Comparison of ENCODE assay signal across 8 cellular contexts in the genomic region with DNA sequence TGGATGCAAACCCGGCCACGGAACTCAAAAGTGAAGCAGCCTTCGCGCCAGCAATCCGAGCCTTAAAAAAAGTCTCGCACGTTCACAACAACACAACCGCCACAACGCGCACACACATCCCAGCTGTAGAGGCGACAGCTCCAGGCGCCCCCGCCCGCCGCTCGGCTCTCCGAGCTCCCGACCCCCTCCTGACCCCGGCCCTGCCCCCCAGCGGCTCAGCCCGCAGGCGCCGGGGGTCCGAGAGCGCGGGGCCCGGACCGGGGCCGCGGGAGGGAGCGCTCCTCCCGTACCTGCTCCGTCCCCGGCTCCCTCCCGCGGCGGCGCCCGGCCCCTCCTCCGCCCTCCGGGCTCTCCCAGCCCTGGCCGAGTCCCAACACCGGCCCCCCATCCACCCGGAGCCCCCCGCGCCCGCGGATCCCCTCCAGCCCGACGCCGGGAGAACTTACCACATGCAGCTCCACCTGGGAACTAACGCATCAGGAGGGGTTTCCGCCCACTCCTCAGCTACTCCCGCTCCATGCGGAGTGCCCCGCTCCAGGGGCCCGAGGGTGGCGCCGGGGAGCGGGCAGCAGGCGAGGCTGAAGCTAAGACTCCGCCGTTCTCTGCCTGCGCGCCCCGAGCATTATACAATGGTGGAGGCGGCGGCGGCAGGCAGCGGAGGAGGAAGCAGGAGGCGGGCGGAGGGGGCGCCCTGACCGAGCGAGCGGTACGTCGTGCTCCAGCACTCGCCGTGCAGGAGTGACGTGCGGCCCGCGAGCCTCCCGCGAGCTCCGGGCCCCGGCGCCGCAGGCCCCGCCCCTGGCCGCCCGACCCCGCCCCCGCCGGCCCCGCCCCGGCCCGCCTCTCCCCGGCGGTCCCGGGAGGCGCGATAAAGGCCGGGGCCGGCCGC. TPM values are rescaled to one million over a fixed set of nuclear protein-coding genes. Genes with fewer than 3 reads are reported as not detected.
A peak's percentile ranks its signal among the peaks of the same experiment; 100 is the strongest.
DNase-seq lines count a peak whose midpoint lies in the region; ATAC-seq, FAIRE-seq and TF ChIP-seq lines count a peak whose summit lies in the region.

A gene with protein sequence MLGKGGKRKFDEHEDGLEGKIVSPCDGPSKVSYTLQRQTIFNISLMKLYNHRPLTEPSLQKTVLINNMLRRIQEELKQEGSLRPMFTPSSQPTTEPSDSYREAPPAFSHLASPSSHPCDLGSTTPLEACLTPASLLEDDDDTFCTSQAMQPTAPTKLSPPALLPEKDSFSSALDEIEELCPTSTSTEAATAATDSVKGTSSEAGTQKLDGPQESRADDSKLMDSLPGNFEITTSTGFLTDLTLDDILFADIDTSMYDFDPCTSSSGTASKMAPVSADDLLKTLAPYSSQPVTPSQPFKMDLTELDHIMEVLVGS (minus strand): TSS at position 740 of the 889 bp plus-strand sequence. CDS start 17,042 bp downstream, outside the sequence.

- peak within 1 kb of the TSS; percentile 91 for H3K27ac Mint-ChIP-seq in activated CD4-positive, alpha-beta T cell treated with anti-CD3 and anti-CD28 coated beads, Interleukin-2, amount 10 ng/mL, durations not matched to agents 7 days and 5 days
- peak within 1 kb of the TSS; percentile 95 for H3K27ac Mint-ChIP-seq in dendritic cell treated with granulocyte-macrophage colony-stimulating factor and Interleukin-4, amounts not matched to agents 40 ng/mL and 50 ng/mL, for 4 days

- CTCF ChIA-PET in activated CD4-positive, alpha-beta T cell treated with anti-CD3 and anti-CD28 coated beads, Interleukin-2, amount 10 ng/mL, durations not matched to agents 7 days and 5 days (lab: Charles Lee), result interaction anchor here (0.8 to 6.7 kb wide), 30 partner anchors 9 to 323 kb away, joined by 3 to 45 read pairs (median 5); a partner anchor contains a TSS

- no peaks in the 10 kb centered on the region for H3K36me3 Mint-ChIP-seq in activated CD4-positive, alpha-beta T cell treated with anti-CD3 and anti-CD28 coated beads, Interleukin-2, amount 10 ng/mL, durations not matched to agents 7 days and 5 days (ENCODE audit: low read depth)
- H3K36me3 Mint-ChIP-seq in dendritic cell treated with granulocyte-macrophage colony-stimulating factor and Interleukin-4, amounts not matched to agents 40 ng/mL and 50 ng/mL, for 4 days (ENCODE audit: low read depth), result peaks cover 21% of the 10 kb centered on the region

- no peak for FAIRE-seq in GM19239 (lab: Jason Lieb, UNC)

- H3K9me3 ChIP-seq in right lobe of liver, result no peaks in the 10 kb centered on the region

- 2% methylated on average over 23 of the region's 107 CpGs for WGBS in right lobe of liver (ENCODE audit: insufficient coverage, low coverage, low lambda C conversion rate, missing lambda C conversion rate)

- no peaks in the 10 kb centered on the region for H3K36me3 ChIP-seq in right lobe of liver

- POLR2A ChIA-PET in activated CD4-positive, alpha-beta T cell treated with anti-CD3 and anti-CD28 coated beads, Interleukin-2, amount 10 ng/mL, durations not matched to agents 7 days and 5 days (lab: Charles Lee), result interaction anchor here (0.5 to 1.1 kb wide), 5 partner anchors 9 to 616 kb away, joined by 3 to 5 read pairs (median 4); no protein-coding TSS in a partner anchor

- peaks cover 0 to 50% (median 14%) of the 10 kb centered on the region in 4 donors for H3K4me1 ChIP-seq in right lobe of liver

- peak; percentile 91 for DNase-seq in Ammon's horn (ENCODE audit: low spot score)
- peak; percentile 82 for DNase-seq in GM19239 (ENCODE audit: insufficient read length, low spot score)
- DNase-seq in NCI-H69 (lab: John Stamatoyannopoulos, UW), result peak; percentile 87
- peak; percentile 87 for DNase-seq in activated CD4-positive, alpha-beta T cell treated with anti-CD3 and anti-CD28 coated beads, Interleukin-2, amount 10 ng/mL, durations not matched to agents 7 days and 5 days
- peak; percentile 91 to 94 (median 94) for DNase-seq in right lobe of liver
- DNase-seq in stimulated activated CD4-positive, alpha-beta T cell treated with anti-CD3 and anti-CD28 coated beads, Interleukin-4, amount 100 ng/mL, for 4 hours, result peak; percentile 80 to 87

- peak within 1 kb of the TSS; percentile 88 for H3K4me3 Mint-ChIP-seq in activated CD4-positive, alpha-beta T cell treated with anti-CD3 and anti-CD28 coated beads, Interleukin-2, amount 10 ng/mL, durations not matched to agents 7 days and 5 days
- peak within 1 kb of the TSS; percentile 89 for H3K4me3 Mint-ChIP-seq in dendritic cell treated with granulocyte-macrophage colony-stimulating factor and Interleukin-4, amounts not matched to agents 40 ng/mL and 50 ng/mL, for 4 days

- TF ChIP-seq POLR2A in right lobe of liver (IDR thresholded peaks at IDR 0.05), result peak; percentile 91

- peak within 1 kb of the TSS; percentile 72 to 88 (median 77) for H3K4me3 ChIP-seq in right lobe of liver

- H3K27me3 ChIP-seq in right lobe of liver, result no peaks in the 10 kb centered on the region

- peak in 1 of 4 donors; percentile 23 for TF ChIP-seq CTCF in right lobe of liver (IDR thresholded peaks at IDR 0.05)

- ATAC-seq in HG03442 (IDR thresholded peaks at IDR 0.05; ENCODE audit: unreplicated experiment), result peak; percentile 67
- peak; percentile 74 to 87 (median 80) for ATAC-seq in right lobe of liver

- no peaks in the 10 kb centered on the region for H3K9me3 Mint-ChIP-seq in activated CD4-positive, alpha-beta T cell treated with anti-CD3 and anti-CD28 coated beads, Interleukin-2, amount 10 ng/mL, durations not matched to agents 7 days and 5 days
- no peaks in the 10 kb centered on the region for H3K9me3 Mint-ChIP-seq in dendritic cell treated with granulocyte-macrophage colony-stimulating factor and Interleukin-4, amounts not matched to agents 40 ng/mL and 50 ng/mL, for 4 days

- H3K27me3 Mint-ChIP-seq in activated CD4-positive, alpha-beta T cell treated with anti-CD3 and anti-CD28 coated beads, Interleukin-2, amount 10 ng/mL, durations not matched to agents 7 days and 5 days, result no peaks in the 10 kb centered on the region
- no peaks in the 10 kb centered on the region for H3K27me3 Mint-ChIP-seq in dendritic cell treated with granulocyte-macrophage colony-stimulating factor and Interleukin-4, amounts not matched to agents 40 ng/mL and 50 ng/mL, for 4 days

- peaks cover 65% of the 10 kb centered on the region for H3K4me1 Mint-ChIP-seq in activated CD4-positive, alpha-beta T cell treated with anti-CD3 and anti-CD28 coated beads, Interleukin-2, amount 10 ng/mL, durations not matched to agents 7 days and 5 days
- H3K4me1 Mint-ChIP-seq in dendritic cell treated with granulocyte-macrophage colony-stimulating factor and Interleukin-4, amounts not matched to agents 40 ng/mL and 50 ng/mL, for 4 days (ENCODE audit: low read depth), result peaks cover 63% of the 10 kb centered on the region

- peak within 1 kb of the TSS; percentile 97 to 99 (median 98) for H3K27ac ChIP-seq in right lobe of liver

- intact Hi-C loops in dendritic cell treated with granulocyte-macrophage colony-stimulating factor and Interleukin-4, amounts not matched to agents 40 ng/mL and 50 ng/mL, for 4 days (cut with micrococcal nuclease), result loop anchor here (1.0 to 5.0 kb wide), 2 partner anchors 79 to 97 kb away; no protein-coding TSS in a partner anchor
- intact Hi-C loops in right lobe of liver (cut with DNase I), result no loop called here

RNA-seq across cellular contexts. Expression of the gene that starts here (rescaled TPM):
- 10 to 100 TPM; 16.9 to 18.7 TPM for total RNA-seq in activated CD4-positive, alpha-beta T cell treated with anti-CD3 and anti-CD28 coated beads, Interleukin-2, amount 10 ng/mL, durations not matched to agents 7 days and 5 days
- 10 to 100 TPM in 2 of 6 experiments, 1 to 10 TPM in 4; 3.7 to 14.4 (median 8.4) TPM for total RNA-seq in right lobe of liver

Comparison
In these comparisons a context has a peak if more than half of its experiments do, and no peak if none do; other contexts are left out.
1. Peak in every context shown above with its lines: DNase-seq, ATAC-seq, H3K4me3 ChIP-seq and H3K27ac ChIP-seq.